Comparison of ENCODE assay signal across 8 cellular contexts in genomic region chr11:19071255-19071654, GRCh38. TPM values are rescaled to one million over a fixed set of nuclear protein-coding genes. Genes with fewer than 3 reads are reported as not detected.
DNase-seq lines count a peak whose midpoint lies in the region; ATAC-seq and TF ChIP-seq lines count a peak whose summit lies in the region.

No MANE protein-coding gene starts in this region.

- no peak overlapping the region for H3K27ac Mint-ChIP-seq in T-helper 2 cell treated with Interferon-gamma antibody and Interleukin-4, amounts not matched to agents 5 μg/mL and 100 μg/mL, for 36 hours

- H3K27ac ChIP-seq in body of pancreas, result no peak overlapping the region

- no peaks in the 10 kb centered on the region for H3K36me3 Mint-ChIP-seq in T-helper 2 cell treated with Interferon-gamma antibody and Interleukin-4, amounts not matched to agents 5 μg/mL and 100 μg/mL, for 36 hours (ENCODE audit: low read depth)

- no peak for TF ChIP-seq POLR2A in body of pancreas (IDR thresholded peaks at IDR 0.05)

- 0 to 2% methylated on average over 11 of the region's 11 CpGs for WGBS in body of pancreas, 2 donors

- H3K27me3 Mint-ChIP-seq in T-helper 2 cell treated with Interferon-gamma antibody and Interleukin-4, amounts not matched to agents 5 μg/mL and 100 μg/mL, for 36 hours (ENCODE audit: low read depth), result peaks cover 11% of the 10 kb centered on the region

- H3K27me3 ChIP-seq in body of pancreas, result no peaks in the 10 kb centered on the region

- DNase-seq in 8988T, result peak; percentile 52
- DNase-seq in NCI-H2029 (lab: John Stamatoyannopoulos, UW), result peak; percentile 79
- DNase-seq in T-helper 2 cell treated with Interferon-gamma antibody and Interleukin-4, amounts not matched to agents 5 μg/mL and 100 μg/mL, for 36 hours (ENCODE audit: low spot score), result peak; percentile 39
- DNase-seq in body of pancreas, result peak; percentile 80 to 85 (median 82)
- DNase-seq in iPS-NIHi7 (ENCODE audit: extremely low spot score), result peak; percentile 75
- DNase-seq in stimulated activated CD4-positive, alpha-beta T cell treated with anti-CD3 and anti-CD28 coated beads, Interleukin-12 subunit alpha, Interleukin-12 subunit beta, amount 100 ng/mL, for 4 hours, result peak; percentile 50

- no peaks in the 10 kb centered on the region for H3K9me3 ChIP-seq in body of pancreas

- peak overlapping the region; percentile 57 for H3K4me3 Mint-ChIP-seq in T-helper 2 cell treated with Interferon-gamma antibody and Interleukin-4, amounts not matched to agents 5 μg/mL and 100 μg/mL, for 36 hours

- H3K4me3 ChIP-seq in body of pancreas, result no peak overlapping the region

- ATAC-seq in GM18499 (IDR thresholded peaks at IDR 0.05; ENCODE audit: insufficient read depth, unreplicated experiment) (peak; percentile 99), HG02970 (IDR thresholded peaks at IDR 0.05; ENCODE audit: low FRiP score, unreplicated experiment) (peak; percentile 78), body of pancreas (peak; percentile 97)

- intact Hi-C loops in body of pancreas (cut with DNase I), result loop anchor here (5.0 kb wide), 1 partner anchor 481 kb away; no protein-coding TSS in a partner anchor

- H3K9me3 Mint-ChIP-seq in T-helper 2 cell treated with Interferon-gamma antibody and Interleukin-4, amounts not matched to agents 5 μg/mL and 100 μg/mL, for 36 hours, result peaks cover 3% of the 10 kb centered on the region

- H3K4me1 ChIP-seq in body of pancreas, result peaks cover 15% of the 10 kb centered on the region

- peaks cover 2% of the 10 kb centered on the region for H3K4me1 Mint-ChIP-seq in T-helper 2 cell treated with Interferon-gamma antibody and Interleukin-4, amounts not matched to agents 5 μg/mL and 100 μg/mL, for 36 hours (ENCODE audit: low read depth)

- H3K36me3 ChIP-seq in body of pancreas (replicated peaks in 1 of 2; ENCODE audit: insufficient read depth in 1 of 2, low read depth in 2 of 2), result no peaks in the 10 kb centered on the region

- TF ChIP-seq CTCF in body of pancreas (IDR thresholded peaks at IDR 0.05), result peak; percentile 87 to 100 (median 99)

RNA-seq across cellular contexts. Expression of gene MRGPRX2, which starts 10.7 kb away (rescaled TPM):
- total RNA-seq in body of pancreas, result not detected

RNA-seq across cellular contexts. Expression of gene ZDHHC13, which starts 45.7 kb away (rescaled TPM):
- 10 to 100 TPM; 12.2 to 16.9 TPM for total RNA-seq in body of pancreas
